Comparison of ENCODE assay signal across 8 cellular contexts in genomic region chr10:73251683-73252444, GRCh38. TPM values are rescaled to one million over a fixed set of nuclear protein-coding genes. Genes with fewer than 3 reads are reported as not detected.
DNase-seq lines count a peak whose midpoint lies in the region; ATAC-seq and TF ChIP-seq lines count a peak whose summit lies in the region.

No MANE protein-coding gene starts in this region.

- 18 to 21% methylated on average over 19 to 23 of the region's 23 CpGs for WGBS in aorta, 2 donors

- no peaks in the 10 kb centered on the region for H4K20me1 ChIP-seq in PC-3 (ENCODE audit: low read length)

- H3K36me3 ChIP-seq in PC-3 (ENCODE audit: low read depth, low read length) (peaks cover 25% of the 10 kb centered on the region), aorta (ENCODE audit: control insufficient read depth in 1 of 2, insufficient read depth in 2 of 2, low read length in 1 of 2) (no peaks in the 10 kb centered on the region)

- peak overlapping the region; percentile 91 for H3K4me2 ChIP-seq in PC-3 (ENCODE audit: low read length)

- TF ChIP-seq CTCF in C4-2B (conservative IDR thresholded peaks at IDR 0.05) = no peak
- no peak for TF ChIP-seq CTCF in PC-3 (conservative IDR thresholded peaks at IDR 0.05; ENCODE audit: low read depth, low read length)

- intact Hi-C loops in PC-3 (cut with micrococcal nuclease) (loop anchor here (1.0 kb wide), 1 partner anchor 161 kb away; no protein-coding TSS in a partner anchor), aorta (cut with DNase I) (no loop called here)

- H2AFZ ChIP-seq in PC-3 (ENCODE audit: low read length) = peak overlapping the region; percentile 76

- H3F3A ChIP-seq in PC-3 (ENCODE audit: low read length, unreplicated experiment) = peaks cover 12% of the 10 kb centered on the region

- POLR2A ChIA-PET in PC-3 (lab: Charles Lee; ENCODE audit: unreplicated experiment) = interaction anchor here (0.6 to 1.0 kb wide), 8 partner anchors 10 to 415 kb away, joined by 3 to 12 read pairs (median 4); partner anchors contain the start of gene P4HA1

- peak; percentile 35 for ATAC-seq in GM21576 (IDR thresholded peaks at IDR 0.05; ENCODE audit: unreplicated experiment)
- peak; percentile 59; the same call in 1 of the 2 replicates for ATAC-seq in PC-3
- peak; percentile 87 for ATAC-seq in aorta (ENCODE audit: low FRiP score)

- H3K79me2 ChIP-seq in PC-3 (ENCODE audit: low read length) = peaks cover 71% of the 10 kb centered on the region

- DNase-seq in PC-3 (peak; percentile 49), dermis blood vessel endothelial cell (peak; percentile 25), aorta (no peak), NCI-H2107 (lab: John Stamatoyannopoulos, UW) (no peak), SHP77 (lab: John Stamatoyannopoulos, UW) (no peak)

- TSS peak; percentile 72 for BruUV-seq in PC-3 (replicated peaks; lab: Mats Ljungman, UMichigan)

- H3K9me3 ChIP-seq in PC-3 (ENCODE audit: low read length) = no peaks in the 10 kb centered on the region
- H3K9me3 ChIP-seq in mononuclear cell (ENCODE audit: low read depth, low read length) = no peaks in the 10 kb centered on the region
- H3K9me3 ChIP-seq in aorta (ENCODE audit: control insufficient read depth, low read length) = no peaks in the 10 kb centered on the region

- H3K27ac ChIP-seq in C4-2B (peak overlapping the region; percentile 95), PC-3 (ENCODE audit: low read length) (peak overlapping the region; percentile 80), aorta (ENCODE audit: low read depth in 1 of 2, low read length in 2 of 2) (peak overlapping the region; percentile 47 to 58)

- CTCF ChIA-PET in PC-3 (lab: Charles Lee) = interaction anchor here (1.5 kb wide), 1 partner anchor 83 kb away, joined by 3 read pairs; no protein-coding TSS in a partner anchor

- H3K4me3 ChIP-seq in PC-3 (ENCODE audit: low read length) = peak overlapping the region; percentile 76
- H3K4me3 ChIP-seq in mononuclear cell (ENCODE audit: low read length) = peak overlapping the region; percentile 76
- peak overlapping the region; percentile 31 to 68 for H3K4me3 ChIP-seq in aorta (ENCODE audit: low read length in 2 of 2)

- H3K4me1 ChIP-seq in PC-3 (ENCODE audit: insufficient read depth, low read length) = peaks cover 41% of the 10 kb centered on the region
- H3K4me1 ChIP-seq in mononuclear cell (ENCODE audit: insufficient read depth, low read length) = peaks cover 36% of the 10 kb centered on the region
- H3K4me1 ChIP-seq in aorta (ENCODE audit: control insufficient read depth in 1 of 2, insufficient read depth in 2 of 2, low read length in 2 of 2) = peaks cover 0 to 4% of the 10 kb centered on the region in 2 donors

- H3K27me3 ChIP-seq in PC-3 (ENCODE audit: low read length) (no peaks in the 10 kb centered on the region), mononuclear cell (ENCODE audit: insufficient read depth, low read length) (no peaks in the 10 kb centered on the region), aorta (ENCODE audit: control insufficient read depth in 1 of 2, insufficient read depth in 2 of 2, low read length in 1 of 2) (peaks cover 0 to 3% of the 10 kb centered on the region in 2 donors)

- H3K9me2 ChIP-seq in PC-3 (replicated peaks; ENCODE audit: low read length) = no peaks in the 10 kb centered on the region

- peak overlapping the region; percentile 90 for H3K9ac ChIP-seq in PC-3 (ENCODE audit: low read length)

RNA-seq across cellular contexts. Expression of gene MRPS16, which starts 0.6 kb away (rescaled TPM):
- total RNA-seq in PC-3 (2014; rRNA removed) = 230 and 275 TPM in 2 replicates
- total RNA-seq in dermis blood vessel endothelial cell = 61.1 and 73.5 TPM in 2 replicates
- total RNA-seq in mononuclear cell = 27.2 TPM
- 10 to 100 TPM; 41.9 to 44.8 TPM for total RNA-seq in aorta
- 10 to 100 TPM; 39.5 to 45.7 TPM for polyA plus RNA-seq in aorta

RNA-seq across cellular contexts. Expression of gene DNAJC9, which starts 4.8 kb away (rescaled TPM):
- 282 and 283 TPM in 2 replicates for total RNA-seq in PC-3 (2014; rRNA removed)
- 36.2 and 61.1 TPM in 2 replicates for total RNA-seq in dermis blood vessel endothelial cell
- 15.5 TPM for total RNA-seq in mononuclear cell
- total RNA-seq in aorta = 10 to 100 TPM in 1 of 2 donors, 1 to 10 TPM in 1; 9.5 to 12.4 TPM
- 10 to 100 TPM in 1 of 2 donors, 1 to 10 TPM in 1; 8.0 to 13.5 TPM for polyA plus RNA-seq in aorta

Comparison
In these comparisons a context has a peak if more than half of its experiments do, and no peak if none do; other contexts are left out.
1. ATAC-seq: peak in every context shown above with its lines; median percentile 87 in aorta; 59 in PC-3; 35 in GM21576.
2. DNase-seq: peak in PC-3 (single experiment) and dermis blood vessel endothelial cell (single experiment); none in aorta (0 of 2), NCI-H2107 (single experiment) and SHP77 (0 of 2).
3. Peak in every context shown above with its lines, with median percentiles within 50 percentile points of each other: H3K27ac ChIP-seq and H3K4me3 ChIP-seq.